27 cellular contexts compared by ENCODE assay signal in genomic region chr1:60184521-60184920, GRCh38.
A peak's percentile ranks its signal among the peaks of the same experiment; 100 is the strongest.
DNase-seq lines count a peak whose midpoint lies in the region; ATAC-seq lines count a peak whose summit lies in the region.
"Had no signal": no experiment of that assay in that cellular context is flagged by ENCODE, and none has a peak within 500 bp of the region (broad histone marks: within the 10 kb centered on the region; RNA-seq: fewer than 3 reads in every experiment).

No MANE protein-coding gene starts in this region.

- ATAC-seq in Right ventricle myocardium inferior, result no peak
- no peak for ATAC-seq in right cardiac atrium
- ATAC-seq: A549; CD8-positive, alpha-beta T cell had no signal

- H3K9me3 ChIP-seq in right cardiac atrium (ENCODE audit: control insufficient read depth, low read length), result no peaks in the 10 kb centered on the region
- H3K9me3 ChIP-seq: A549, BE2C, Caco-2 had no signal

- no peaks in the 10 kb centered on the region for H3K4me1 ChIP-seq in right cardiac atrium (ENCODE audit: control insufficient read depth, insufficient read depth, low read length)
- H3K4me1 ChIP-seq: A549, BE2C, BLaER1, Caco-2 had no signal

- no peak overlapping the region for H3K27ac ChIP-seq in right cardiac atrium (ENCODE audit: low read length)
- H3K27ac ChIP-seq: 22Rv1; A549; BLaER1; BLaER1 treated with 17β-estradiol and CSF1 and Interleukin-3, amounts not matched to agents 10 nM and 100 nM; C4-2B had no signal

- intact Hi-C loops in Right ventricle myocardium inferior (cut with DNase I), result no loop called here
- intact Hi-C loops in right cardiac atrium (cut with DNase I), result no loop called here

- 95% methylated on average over 2 of the region's 2 CpGs for WGBS in right cardiac atrium

- peak; percentile 37 for DNase-seq in Right ventricle myocardium inferior (ENCODE audit: missing footprints)
- DNase-seq in right cardiac atrium, result no peak
- DNase-seq: 8988T; ACHN; AML-193; BE2C; C1 segment of cervical spinal cord; Caco-2; Calu3; CD4-positive, alpha-beta memory T cell; CD4-positive, alpha-beta T cell; CD4-positive, CD25-positive, alpha-beta regulatory T cell; CD8-positive, alpha-beta memory T cell; CD8-positive, alpha-beta T cell; COR-L47; DMS 273 treated with DMSO at 0.1 percent for 48 hours; DMS153; DMS53; DMS79; DMS79 treated with DMSO at 0.1 percent for 48 hours; DND-41; EL had no signal

- no peak overlapping the region for H3K4me3 ChIP-seq in right cardiac atrium (ENCODE audit: low read length)
- H3K4me3 ChIP-seq: A549; BLaER1; BLaER1 treated with 17β-estradiol and CSF1 and Interleukin-3, amounts not matched to agents 10 nM and 100 nM had no signal

- H3K27me3 ChIP-seq in right cardiac atrium (ENCODE audit: control insufficient read depth, insufficient read depth), result no peaks in the 10 kb centered on the region
- H3K27me3 ChIP-seq: BE2C; BLaER1; BLaER1 treated with 17β-estradiol and CSF1 and Interleukin-3, amounts not matched to agents 10 nM and 100 nM had no signal
